ENCODE assay signal across 16 cellular contexts in the genomic region with DNA sequence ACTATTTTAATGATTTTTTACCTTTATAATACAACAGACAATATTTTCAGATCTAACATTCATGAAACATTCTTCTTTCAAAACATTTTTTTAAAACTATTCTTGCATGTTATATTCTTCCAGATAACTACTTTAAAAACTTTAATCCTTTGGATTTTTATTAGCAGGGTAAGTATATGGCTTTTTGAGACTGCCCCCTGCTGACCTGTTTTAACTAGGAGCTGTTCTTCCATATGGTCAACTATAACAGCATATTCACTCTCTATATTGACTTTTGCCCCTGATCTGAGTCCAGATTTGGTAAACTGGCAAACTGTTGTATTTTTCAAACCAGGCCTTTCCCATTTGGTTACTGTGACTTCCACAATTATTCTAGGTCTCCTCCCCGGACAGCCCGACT. TPM values are rescaled to one million over a fixed set of nuclear protein-coding genes. Genes with fewer than 3 reads are reported as not detected.
DNase-seq lines count a peak whose midpoint lies in the region; ATAC-seq, FAIRE-seq and TF ChIP-seq lines count a peak whose summit lies in the region.
"Had no signal": no experiment of that assay in that cellular context is flagged by ENCODE, and none has a peak within 500 bp of the region (broad histone marks: within the 10 kb centered on the region; RNA-seq: fewer than 3 reads in every experiment).

No MANE protein-coding gene starts in this region.

- H3K4me1 ChIP-seq in DOHH2 (ENCODE audit: control insufficient read depth, low read length) = no peaks in the 10 kb centered on the region
- H3K4me1 ChIP-seq in upper lobe of right lung = no peaks in the 10 kb centered on the region
- H3K4me1 ChIP-seq: Caco-2, SJCRH30 had no signal

- H3K4me2 ChIP-seq in DOHH2 (ENCODE audit: low read length) = no peak overlapping the region

- H4K20me1 ChIP-seq in DOHH2 (ENCODE audit: control insufficient read depth, insufficient read depth, low read depth, low read length) = no peaks in the 10 kb centered on the region

- ATAC-seq in upper lobe of right lung = no peak

- no peaks in the 10 kb centered on the region for H3K27me3 ChIP-seq in DOHH2 (ENCODE audit: control insufficient read depth, low read length)
- H3K27me3 ChIP-seq in bronchial epithelial cell (ENCODE audit: control insufficient read depth, insufficient read depth, low read length) = no peaks in the 10 kb centered on the region
- H3K27me3 ChIP-seq in upper lobe of right lung = no peaks in the 10 kb centered on the region
- H3K27me3 ChIP-seq: SJCRH30 had no signal

- POLR2A ChIA-PET in GM10248 (lab: Yijun Ruan, JAX) = no interaction called here

- H3F3A ChIP-seq in DOHH2 (ENCODE audit: control insufficient read depth, insufficient read depth) = no peaks in the 10 kb centered on the region

- in situ Hi-C loops in KBM-7 (cut with MboI; ENCODE audit: low pct_unique_long_range_greater_than_20kb, low sequenced_read_pairs) = no loop called here

- FAIRE-seq in bronchial epithelial cell (lab: Jason Lieb, UNC) = no peak
- FAIRE-seq: colon, GM12892 had no signal

- peak; percentile 39 for TF ChIP-seq CTCF in DOHH2 (IDR thresholded peaks at IDR 0.05; ENCODE audit: low read depth, low read length, poor library complexity, severe bottlenecking)
- TF ChIP-seq CTCF in bronchial epithelial cell (IDR thresholded peaks at IDR 0.05; ENCODE audit: insufficient read depth, low read length, severe bottlenecking) = peak; percentile 30
- TF ChIP-seq CTCF in upper lobe of right lung (IDR thresholded peaks at IDR 0.05) = no peak
- TF ChIP-seq CTCF in GM10248 (IDR thresholded peaks at IDR 0.05; ENCODE audit: control extremely low read depth, extremely low read depth, low read depth, missing control alignments) = no peak

- no peak overlapping the region for H3K4me3 ChIP-seq in DOHH2 (ENCODE audit: low read length)
- no peak overlapping the region for H3K4me3 ChIP-seq in bronchial epithelial cell (ENCODE audit: low read depth, low read length)
- no peak overlapping the region for H3K4me3 ChIP-seq in upper lobe of right lung
- H3K4me3 ChIP-seq: SJCRH30, thoracic aorta had no signal

- intact Hi-C loops in upper lobe of right lung (cut with DNase I) = no loop called here

- DNase-seq in KBM-7 (peak; percentile 9), bronchial epithelial cell (ENCODE audit: low read depth) (peak; percentile 29), myocyte (ENCODE audit: low read depth) (peak; percentile 2), anterior cingulate cortex (lab: John Stamatoyannopoulos, UW) (no peak), upper lobe of right lung (no peak), GM10248 (ENCODE audit: extremely low spot score) (no peak)
- no peak for DNase-seq in stimulated activated CD4-positive, alpha-beta T cell treated with anti-CD3 and anti-CD28 coated beads, Interleukin-4, amount 100 ng/mL, for 1 hour
- DNase-seq: activated naive CD4-positive, alpha-beta T cell treated with anti-CD3 and anti-CD28 coated beads for 36 hours; Caco-2; NCI-H1436 treated with DMSO at 0.1 percent for 48 hours; NCI-H524 treated with DMSO at 0.1 percent for 48 hours; SJCRH30 had no signal

- CTCF ChIA-PET in GM10248 (lab: Yijun Ruan, JAX) = interaction anchor here (0.7 to 1.3 kb wide), 3 partner anchors 10 to 1105 kb away, joined by 3 read pairs; no protein-coding TSS in a partner anchor

- H3K27ac ChIP-seq in DOHH2 (ENCODE audit: low read depth, low read length) (no peak overlapping the region), upper lobe of right lung (no peak overlapping the region)
- H3K27ac ChIP-seq: SJCRH30, thoracic aorta had no signal

- no peaks in the 10 kb centered on the region for H3K9me2 ChIP-seq in DOHH2 (replicated peaks; ENCODE audit: control insufficient read depth, low read length)

- no peaks in the 10 kb centered on the region for H3K79me2 ChIP-seq in DOHH2 (ENCODE audit: control insufficient read depth, low read length)

- H3K9me3 ChIP-seq in DOHH2 (ENCODE audit: control insufficient read depth, insufficient read depth, low read length) (no peaks in the 10 kb centered on the region), upper lobe of right lung (no peaks in the 10 kb centered on the region)
- H3K9me3 ChIP-seq: Caco-2, SJCRH30, thoracic aorta had no signal

- H3K36me3 ChIP-seq in DOHH2 (ENCODE audit: control insufficient read depth, low read length) = peaks cover 41% of the 10 kb centered on the region
- peaks cover 6% of the 10 kb centered on the region for H3K36me3 ChIP-seq in bronchial epithelial cell (ENCODE audit: control insufficient read depth, insufficient read depth, low read length)
- H3K36me3 ChIP-seq in upper lobe of right lung = peaks cover 33% of the 10 kb centered on the region
- H3K36me3 ChIP-seq: SJCRH30 had no signal

RNA-seq across cellular contexts. Expression of a gene that starts 16.5 kb away (rescaled TPM):
- total RNA-seq in bronchial epithelial cell (7.9 and 9.5 TPM in 2 replicates), myocyte (14.3 and 14.4 TPM in 2 replicates), upper lobe of right lung (5.2 TPM)
- polyA plus RNA-seq in myocyte (2012) = 8.8 TPM

RNA-seq across cellular contexts. Expression of a gene that starts 39.9 kb away (rescaled TPM):
- total RNA-seq in bronchial epithelial cell (27.9 and 29.8 TPM in 2 replicates), myocyte (34.1 and 39.3 TPM in 2 replicates), upper lobe of right lung (36.5 TPM)
- polyA plus RNA-seq in myocyte (2012) = 12.3 TPM

Comparison
In these comparisons a context has a peak if more than half of its experiments do, and no peak if none do; other contexts are left out.
1. CTCF ChIP-seq: peak in DOHH2 (single experiment) and bronchial epithelial cell (single experiment); none in upper lobe of right lung (single experiment) and GM10248 (single experiment).
2. DNase-seq: peak in KBM-7 (single experiment), bronchial epithelial cell (single experiment) and myocyte (single experiment); none in anterior cingulate cortex (0 of 58), upper lobe of right lung (single experiment), GM10248 (single experiment) and stimulated activated CD4-positive, alpha-beta T cell treated with anti-CD3 and anti-CD28 coated beads, Interleukin-4, amount 100 ng/mL, for 1 hour (single experiment).